Comparison of ENCODE assay signal across 27 cellular contexts in genomic region chr4:95023110-95023509, GRCh38.
"Had no signal": no experiment of that assay in that cellular context is flagged by ENCODE, and none has a peak within 500 bp of the region (broad histone marks: within the 10 kb centered on the region; RNA-seq: fewer than 3 reads in every experiment).

No MANE protein-coding gene starts in this region.

- H3K4me3 ChIP-seq: dorsolateral prefrontal cortex, esophagus squamous epithelium, gastroesophageal sphincter, heart left ventricle, left lung, prostate gland, right atrium auricular region, spleen, testis, tibial artery had no signal

- H3K36me3 ChIP-seq: esophagus squamous epithelium, gastroesophageal sphincter, heart left ventricle, left lung, prostate gland, right atrium auricular region, spleen, tibial artery had no signal

- FAIRE-seq: colon, islet of Langerhans had no signal

- H3K36me3 Mint-ChIP-seq: mesothelial cell of epicardium; naive thymus-derived CD4-positive, alpha-beta T cell; stimulated activated memory B cell treated with anti-CD40 and anti-IgM and Interleukin-4, amounts not matched to agents 10 μg/mL and 1 μg/mL and 100 μg/mL, for 72 hours; type B pancreatic cell had no signal

- ATAC-seq: foreskin keratinocyte; gastroesophageal sphincter; heart left ventricle; left cardiac atrium; left lung; naive thymus-derived CD4-positive, alpha-beta T cell; sciatic nerve; stimulated activated memory B cell treated with anti-CD40 and anti-IgM and Interleukin-4, amounts not matched to agents 10 μg/mL and 1 μg/mL and 100 μg/mL, for 72 hours; stimulated activated naive CD8-positive, alpha-beta T cell treated with anti-CD3 and anti-CD28 coated beads, Interleukin-15, Interleukin-2, amounts not matched to agents 100 U/mL and 50 U/mL, for 24 hours had no signal

- H3K27me3 ChIP-seq: dorsolateral prefrontal cortex, esophagus squamous epithelium, foreskin keratinocyte, gastroesophageal sphincter, heart left ventricle, left lung, right atrium auricular region, spleen, testis, tibial artery had no signal

- H3K27ac Mint-ChIP-seq: mesothelial cell of epicardium; naive thymus-derived CD4-positive, alpha-beta T cell; nephron; stimulated activated memory B cell treated with anti-CD40 and anti-IgM and Interleukin-4, amounts not matched to agents 10 μg/mL and 1 μg/mL and 100 μg/mL, for 72 hours; type B pancreatic cell had no signal

- H3K27me3 Mint-ChIP-seq: naive thymus-derived CD4-positive, alpha-beta T cell; stimulated activated memory B cell treated with anti-CD40 and anti-IgM and Interleukin-4, amounts not matched to agents 10 μg/mL and 1 μg/mL and 100 μg/mL, for 72 hours; type B pancreatic cell had no signal

- H3K4me3 Mint-ChIP-seq: mesothelial cell of epicardium; naive thymus-derived CD4-positive, alpha-beta T cell; nephron; stimulated activated memory B cell treated with anti-CD40 and anti-IgM and Interleukin-4, amounts not matched to agents 10 μg/mL and 1 μg/mL and 100 μg/mL, for 72 hours; type B pancreatic cell had no signal

- DNase-seq: dorsolateral prefrontal cortex; effector CD4-positive, alpha-beta T cell; esophagus squamous epithelium; foreskin keratinocyte; heart left ventricle; hippocampal formation; left cardiac atrium; left lung; mesenchymal stem cell; naive thymus-derived CD4-positive, alpha-beta T cell; nucleus accumbens; spleen; stimulated activated CD4-positive, alpha-beta T cell treated with anti-CD3 and anti-CD28 coated beads, Interleukin-4, amount 100 ng/mL, for 4 hours; stimulated activated naive CD8-positive, alpha-beta T cell treated with anti-CD3 and anti-CD28 coated beads, Interleukin-15, Interleukin-2, amounts not matched to agents 100 U/mL and 50 U/mL, for 24 hours; substantia nigra; testis; tibial artery had no signal

- H3K27ac ChIP-seq: dorsolateral prefrontal cortex, esophagus squamous epithelium, foreskin keratinocyte, gastroesophageal sphincter, heart left ventricle, left lung, prostate gland, right atrium auricular region, spleen, testis, tibial artery had no signal

- H3K4me1 ChIP-seq: esophagus squamous epithelium, foreskin keratinocyte, heart left ventricle, left lung, prostate gland, right atrium auricular region, testis had no signal

- H3K4me1 Mint-ChIP-seq: naive thymus-derived CD4-positive, alpha-beta T cell; stimulated activated memory B cell treated with anti-CD40 and anti-IgM and Interleukin-4, amounts not matched to agents 10 μg/mL and 1 μg/mL and 100 μg/mL, for 72 hours had no signal

- H3K9me3 ChIP-seq: esophagus squamous epithelium, gastroesophageal sphincter, heart left ventricle, left lung, prostate gland, right atrium auricular region, spleen, testis, tibial artery had no signal

- H3K9me3 Mint-ChIP-seq: mesothelial cell of epicardium; naive thymus-derived CD4-positive, alpha-beta T cell; nephron; type B pancreatic cell had no signal
